Comparison of ENCODE assay signal across 1 cellular context in genomic region chr18:369224-370010, GRCh38.
TF ChIP-seq lines count a peak whose summit lies in the region.

No MANE protein-coding gene starts in this region.

TF ChIP-seq in H1, 55 proteins besides CTCF, POLR2A, EP300 and RAD21:
- TF ChIP-seq CTBP2 (IDR thresholded peaks at IDR 0.05; ENCODE audit: borderline replicate concordance, insufficient read depth, insufficient read length, low read length): no peak
- no peak for TF ChIP-seq GTF2F1 (IDR thresholded peaks at IDR 0.05; ENCODE audit: borderline replicate concordance, low read depth, low read length)
- TF ChIP-seq FOSL1 (IDR thresholded peaks at IDR 0.05; ENCODE audit: insufficient read depth, low read depth, low read length): no peak
- no peak for TF ChIP-seq CHD2 (IDR thresholded peaks at IDR 0.05; ENCODE audit: low read length)
- TF ChIP-seq POLR2AphosphoS5 (IDR thresholded peaks at IDR 0.05; ENCODE audit: low read depth, low read length): no peak
- TF ChIP-seq CHD1 (IDR thresholded peaks at IDR 0.05; ENCODE audit: low read depth, low read length): no peak
- TF ChIP-seq CBX8 (IDR thresholded peaks at IDR 0.05; ENCODE audit: borderline replicate concordance, low read depth, low read length): no peak
- no peak for TF ChIP-seq GABPA (IDR thresholded peaks at IDR 0.05; ENCODE audit: borderline replicate concordance, insufficient read depth, low read length)
- no peak for TF ChIP-seq ATF2 (IDR thresholded peaks at IDR 0.05; ENCODE audit: low read length)
